Comparison of ENCODE assay signal across 18 cellular contexts in the genomic region with DNA sequence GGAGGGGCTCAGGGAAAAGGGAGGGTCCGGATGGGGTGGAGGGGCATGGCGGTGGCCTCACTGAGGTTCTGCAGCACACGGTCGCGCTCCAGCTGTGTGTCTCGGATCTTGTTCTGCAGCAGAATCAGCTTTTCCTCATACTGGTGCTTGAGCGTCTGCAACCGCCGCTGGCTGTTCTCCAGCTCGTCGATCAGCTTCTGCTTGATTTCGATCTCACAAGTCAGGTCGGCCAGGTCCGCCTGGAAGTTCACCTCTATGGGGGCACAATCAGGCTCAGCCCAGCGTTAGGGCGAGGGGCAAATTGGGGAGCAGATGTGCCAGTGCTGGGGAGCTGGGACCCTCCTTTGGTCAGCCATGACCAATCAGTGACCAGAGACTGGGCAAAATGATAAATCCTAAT. TPM values are rescaled to one million over a fixed set of nuclear protein-coding genes. Genes with fewer than 3 reads are reported as not detected.
DNase-seq lines count a peak whose midpoint lies in the region; TF ChIP-seq lines count a peak whose summit lies in the region.
"Had no signal": no experiment of that assay in that cellular context is flagged by ENCODE, and none has a peak within 500 bp of the region (broad histone marks: within the 10 kb centered on the region; RNA-seq: fewer than 3 reads in every experiment).

No MANE protein-coding gene starts in this region.

- H3K27ac Mint-ChIP-seq in activated T-cell treated with anti-CD3 and anti-CD28 coated beads, Interleukin-2, amount 50 U/mL, for 24 hours = peak overlapping the region; percentile 41
- peak overlapping the region; percentile 28 for H3K27ac Mint-ChIP-seq in neural crest cell (ENCODE audit: unreplicated experiment)
- H3K27ac Mint-ChIP-seq: CD4-positive, alpha-beta T cell; HFFc6 had no signal

- H3K4me3 Mint-ChIP-seq in activated T-cell treated with anti-CD3 and anti-CD28 coated beads, Interleukin-2, amount 50 U/mL, for 24 hours = no peak overlapping the region
- no peak overlapping the region for H3K4me3 Mint-ChIP-seq in neural crest cell
- H3K4me3 Mint-ChIP-seq: CD14-positive monocyte; CD4-positive, alpha-beta T cell; CD8-positive, alpha-beta memory T cell; HFFc6 had no signal

- peaks cover 16% of the 10 kb centered on the region for H3K4me1 Mint-ChIP-seq in activated T-cell treated with anti-CD3 and anti-CD28 coated beads, Interleukin-2, amount 50 U/mL, for 24 hours (ENCODE audit: low read depth)
- H3K4me1 Mint-ChIP-seq in neural crest cell = no peaks in the 10 kb centered on the region

- no peak for DNase-seq in activated T-cell treated with anti-CD3 and anti-CD28 coated beads, Interleukin-2, amount 50 U/mL, for 24 hours
- no peak for DNase-seq in activated T-cell treated with anti-CD3 and anti-CD28 coated beads, Interleukin-2, amount 50 U/mL, for 48 hours
- DNase-seq in neural crest cell (ENCODE audit: low read depth, low spot score) = no peak
- peak; percentile 57 for DNase-seq in ureter (ENCODE audit: low spot score)
- no peak for DNase-seq in NCI-H1105 (lab: John Stamatoyannopoulos, UW)
- DNase-seq in amniotic stem cell (lab: John Stamatoyannopoulos, UW) = no peak
- DNase-seq: 8988T; ACHN; AML-193; BE2C; CD4-positive, alpha-beta T cell; CD8-positive, alpha-beta memory T cell; DMS 273 treated with DMSO at 0.1 percent for 48 hours; DMS79; GF-D8; GOT3; HFFc6 had no signal

- no peaks in the 10 kb centered on the region for H3K9me3 Mint-ChIP-seq in activated T-cell treated with anti-CD3 and anti-CD28 coated beads, Interleukin-2, amount 50 U/mL, for 24 hours
- no peaks in the 10 kb centered on the region for H3K9me3 Mint-ChIP-seq in neural crest cell
- H3K9me3 Mint-ChIP-seq: CD14-positive monocyte; CD4-positive, alpha-beta T cell; CD8-positive, alpha-beta memory T cell; HFFc6 had no signal

- peaks cover 39% of the 10 kb centered on the region for H3K36me3 Mint-ChIP-seq in activated T-cell treated with anti-CD3 and anti-CD28 coated beads, Interleukin-2, amount 50 U/mL, for 24 hours (ENCODE audit: low read depth)
- peaks cover 7% of the 10 kb centered on the region for H3K36me3 Mint-ChIP-seq in neural crest cell (ENCODE audit: low read depth)

- no peak for TF ChIP-seq CTCF in neural crest cell (conservative IDR thresholded peaks at IDR 0.05)

- no peaks in the 10 kb centered on the region for H3K27me3 Mint-ChIP-seq in activated T-cell treated with anti-CD3 and anti-CD28 coated beads, Interleukin-2, amount 50 U/mL, for 24 hours
- H3K27me3 Mint-ChIP-seq in neural crest cell (ENCODE audit: low read depth) = no peaks in the 10 kb centered on the region
- H3K27me3 Mint-ChIP-seq: CD4-positive, alpha-beta T cell; CD8-positive, alpha-beta memory T cell had no signal

RNA-seq across cellular contexts. Expression of gene KIF21B, which starts 25.2 kb away (rescaled TPM):
- 28.1 and 28.9 TPM in 2 replicates for total RNA-seq in neural crest cell
- total RNA-seq in ureter = 10.7 TPM
- total RNA-seq: HFFc6 had no signal
